In genomic region chr10:100571069-100571817, GRCh38 we compare ENCODE assay signal across 29 cellular contexts.
"Had no signal": no experiment of that assay in that cellular context is flagged by ENCODE, and none has a peak within 500 bp of the region (broad histone marks: within the 10 kb centered on the region; RNA-seq: fewer than 3 reads in every experiment).

No MANE protein-coding gene starts in this region.

- H3K9me3 ChIP-seq: adrenal gland, ascending aorta, heart left ventricle, testis, transverse colon, uterus had no signal

- H3K4me1 Mint-ChIP-seq: activated CD4-positive, alpha-beta T cell treated with anti-CD3 and anti-CD28 coated beads for 36 hours; brain; endodermal cell; immature natural killer cell; mesothelial cell of epicardium; naive thymus-derived CD4-positive, alpha-beta T cell; neural crest cell had no signal

- H3K27ac Mint-ChIP-seq: activated CD4-positive, alpha-beta T cell treated with anti-CD3 and anti-CD28 coated beads for 36 hours; activated naive CD8-positive, alpha-beta T cell; brain; endodermal cell; immature natural killer cell; mesothelial cell of epicardium; naive thymus-derived CD4-positive, alpha-beta T cell had no signal

- H3K4me1 ChIP-seq: adrenal gland, ascending aorta, foreskin keratinocyte, heart left ventricle, testis, transverse colon, uterus had no signal

- H3K4me3 Mint-ChIP-seq: activated CD4-positive, alpha-beta T cell treated with anti-CD3 and anti-CD28 coated beads for 36 hours; activated naive CD8-positive, alpha-beta T cell; brain; endodermal cell; immature natural killer cell; mesothelial cell of epicardium; naive thymus-derived CD4-positive, alpha-beta T cell; neural crest cell had no signal

- H3K4me3 ChIP-seq: adrenal gland, ascending aorta, heart left ventricle, skin epidermis, testis, transverse colon, uterus had no signal

- DNase-seq: activated CD4-positive, alpha-beta T cell treated with anti-CD3 and anti-CD28 coated beads for 36 hours; activated CD4-positive, CD25-positive, alpha-beta regulatory T cell; activated effector memory CD4-positive, alpha-beta T cell treated with Interleukin-2 at 50 U/mL for 16 hours; activated naive CD4-positive, alpha-beta T cell treated with Interleukin-2 at 50 U/mL for 16 hours; adrenal gland; cortex of kidney; endodermal cell; foreskin keratinocyte; heart left ventricle; hypothalamus; immature natural killer cell; left ventricle myocardium superior; naive thymus-derived CD4-positive, alpha-beta T cell; occipital lobe; posterior cingulate gyrus; right cardiac atrium; stimulated activated CD4-positive, alpha-beta T cell treated with anti-CD3 and anti-CD28 coated beads, Interleukin-12 subunit alpha, Interleukin-12 subunit beta, amount 100 ng/mL, for 4 hours; stimulated activated CD4-positive, alpha-beta T cell treated with anti-CD3 and anti-CD28 coated beads, Interleukin-4, amount 100 ng/mL, for 1 hour; stimulated activated naive CD8-positive, alpha-beta T cell treated with anti-CD3 and anti-CD28 coated beads, Interleukin-15, Interleukin-2, amounts not matched to agents 100 U/mL and 50 U/mL, for 24 hours; testis; transverse colon; uterus had no signal

- ATAC-seq: activated CD4-positive, alpha-beta T cell treated with anti-CD3 and anti-CD28 coated beads for 36 hours; esophagus mucosa; foreskin keratinocyte; heart left ventricle; left ventricle myocardium superior; naive thymus-derived CD4-positive, alpha-beta T cell; right cardiac atrium; stimulated activated naive CD8-positive, alpha-beta T cell treated with anti-CD3 and anti-CD28 coated beads, Interleukin-15, Interleukin-2, amounts not matched to agents 100 U/mL and 50 U/mL, for 24 hours had no signal

- H3K9me3 Mint-ChIP-seq: brain, endodermal cell, immature natural killer cell, mesothelial cell of epicardium, neural crest cell had no signal

- H3K27ac ChIP-seq: adrenal gland, ascending aorta, foreskin keratinocyte, heart left ventricle, skin epidermis, testis, transverse colon, uterus had no signal

- H3K27me3 ChIP-seq: ascending aorta, testis had no signal

- H3K36me3 Mint-ChIP-seq: activated naive CD8-positive, alpha-beta T cell; brain; immature natural killer cell; mesothelial cell of epicardium; naive thymus-derived CD4-positive, alpha-beta T cell had no signal

- H3K36me3 ChIP-seq: adrenal gland, ascending aorta, heart left ventricle, transverse colon, uterus had no signal
